Comparison of ENCODE assay signal across 8 cellular contexts in genomic region chrX:1453951-1454785, GRCh38. TPM values are rescaled to one million over a fixed set of nuclear protein-coding genes. Genes with fewer than 3 reads are reported as not detected.
DNase-seq lines count a peak whose midpoint lies in the region; ATAC-seq and TF ChIP-seq lines count a peak whose summit lies in the region.

No MANE protein-coding gene starts in this region.

- H2AFZ ChIP-seq in parathyroid adenoma, result peak overlapping the region; percentile 33

- H3K27me3 ChIP-seq in CD8-positive, alpha-beta T cell (ENCODE audit: insufficient read depth, low read length), result no peaks in the 10 kb centered on the region
- H3K27me3 ChIP-seq in parathyroid adenoma (ENCODE audit: control insufficient read depth, insufficient read depth, low read length), result no peaks in the 10 kb centered on the region

- POLR2A ChIA-PET in CD8-positive, alpha-beta T cell (lab: Charles Lee), result no interaction called here

- intact Hi-C loops in CD8-positive, alpha-beta T cell (cut with DNase I, micrococcal nuclease), result loop anchor here (1.0 to 10.0 kb wide), 20 partner anchors 9 to 1237 kb away; partner anchors contain the start of genes AKAP17A (in 2 of the 2), CD99 (in 2 of the 2), P2RY8 (in 2 of the 2) and SLC25A6 (in 2 of the 2)

- peaks cover 3% of the 10 kb centered on the region for H3K9me3 Mint-ChIP-seq in CD8-positive, alpha-beta T cell
- peaks cover 7% of the 10 kb centered on the region for H3K9me3 Mint-ChIP-seq in activated T-cell treated with anti-CD3 and anti-CD28 coated beads, Interleukin-2, amount 50 U/mL, for 24 hours
- peaks cover 3% of the 10 kb centered on the region for H3K9me3 Mint-ChIP-seq in type B pancreatic cell

- H3K27ac ChIP-seq in CD8-positive, alpha-beta T cell (ENCODE audit: low read depth, low read length), result peak overlapping the region; percentile 41
- no peak overlapping the region for H3K27ac ChIP-seq in parathyroid adenoma

- peaks cover 41% of the 10 kb centered on the region for H3K4me1 ChIP-seq in CD8-positive, alpha-beta T cell (ENCODE audit: insufficient read depth, low read length)
- H3K4me1 ChIP-seq in parathyroid adenoma, result no peaks in the 10 kb centered on the region

- CTCF ChIA-PET in CD8-positive, alpha-beta T cell (lab: Charles Lee), result no interaction called here

- H3K4me2 ChIP-seq in parathyroid adenoma (ENCODE audit: low read length), result peak overlapping the region; percentile 53

- peaks cover 11% of the 10 kb centered on the region for H3K79me2 ChIP-seq in parathyroid adenoma

- peak; percentile 87 to 97 (median 91) for DNase-seq in CD8-positive, alpha-beta T cell
- DNase-seq in LHCN-M2 (ENCODE audit: low read depth) (peak; percentile 71), foreskin fibroblast (peak; percentile 61 to 91), type B pancreatic cell (ENCODE audit: extremely low spot score, unreplicated experiment) (peak; percentile 91), MV-4-11 (lab: John Stamatoyannopoulos, UW) (no peak)
- DNase-seq in activated T-cell treated with anti-CD3 and anti-CD28 coated beads, Interleukin-2, amount 50 U/mL, for 24 hours, result peak; percentile 98

- peak overlapping the region; percentile 40 for H3K4me3 ChIP-seq in CD8-positive, alpha-beta T cell (ENCODE audit: low read depth, low read length)
- peak overlapping the region; percentile 46 to 65 for H3K4me3 ChIP-seq in foreskin fibroblast (ENCODE audit: low read depth in 1 of 2, low read length in 2 of 2)
- no peak overlapping the region for H3K4me3 ChIP-seq in parathyroid adenoma (ENCODE audit: low read depth, low read length)

- no peak overlapping the region for H3K9ac ChIP-seq in parathyroid adenoma

- peak; percentile 98 for TF ChIP-seq CTCF in CD8-positive, alpha-beta T cell (IDR thresholded peaks at IDR 0.05)
- TF ChIP-seq CTCF in foreskin fibroblast (IDR thresholded peaks at IDR 0.05; ENCODE audit: low read depth, low read length) (peak; percentile 95), parathyroid adenoma (IDR thresholded peaks at IDR 0.05) (peak; percentile 89), type B pancreatic cell (conservative IDR thresholded peaks at IDR 0.05) (peak; percentile 97)

- no peaks in the 10 kb centered on the region for H3K36me3 ChIP-seq in CD8-positive, alpha-beta T cell (ENCODE audit: insufficient read depth, low read length)
- no peaks in the 10 kb centered on the region for H3K36me3 ChIP-seq in parathyroid adenoma (ENCODE audit: control insufficient read depth, insufficient read depth, low read length)

- H3K36me3 Mint-ChIP-seq in CD8-positive, alpha-beta T cell, result peaks cover 7% of the 10 kb centered on the region
- peaks cover 11% of the 10 kb centered on the region for H3K36me3 Mint-ChIP-seq in activated T-cell treated with anti-CD3 and anti-CD28 coated beads, Interleukin-2, amount 50 U/mL, for 24 hours (ENCODE audit: low read depth)
- H3K36me3 Mint-ChIP-seq in type B pancreatic cell, result peaks cover 13% of the 10 kb centered on the region

- H3K27ac Mint-ChIP-seq in CD8-positive, alpha-beta T cell, result peak overlapping the region; percentile 82
- H3K27ac Mint-ChIP-seq in activated T-cell treated with anti-CD3 and anti-CD28 coated beads, Interleukin-2, amount 50 U/mL, for 24 hours, result peak overlapping the region; percentile 83
- no peak overlapping the region for H3K27ac Mint-ChIP-seq in type B pancreatic cell

- H3K4me1 Mint-ChIP-seq in CD8-positive, alpha-beta T cell (ENCODE audit: low read depth), result peaks cover 22% of the 10 kb centered on the region
- peaks cover 22% of the 10 kb centered on the region for H3K4me1 Mint-ChIP-seq in activated T-cell treated with anti-CD3 and anti-CD28 coated beads, Interleukin-2, amount 50 U/mL, for 24 hours (ENCODE audit: low read depth)
- peaks cover 4% of the 10 kb centered on the region for H3K4me1 Mint-ChIP-seq in type B pancreatic cell (ENCODE audit: unreplicated experiment)

- peak overlapping the region; percentile 74 for H3K4me3 Mint-ChIP-seq in CD8-positive, alpha-beta T cell
- peak overlapping the region; percentile 66 for H3K4me3 Mint-ChIP-seq in activated T-cell treated with anti-CD3 and anti-CD28 coated beads, Interleukin-2, amount 50 U/mL, for 24 hours
- peak overlapping the region; percentile 71 for H3K4me3 Mint-ChIP-seq in type B pancreatic cell

- no peaks in the 10 kb centered on the region for H3K9me3 ChIP-seq in CD8-positive, alpha-beta T cell (ENCODE audit: low read length)
- H3K9me3 ChIP-seq in parathyroid adenoma (ENCODE audit: control insufficient read depth, low read length), result no peaks in the 10 kb centered on the region

- no peaks in the 10 kb centered on the region for H3K27me3 Mint-ChIP-seq in CD8-positive, alpha-beta T cell (ENCODE audit: low read depth)
- no peaks in the 10 kb centered on the region for H3K27me3 Mint-ChIP-seq in activated T-cell treated with anti-CD3 and anti-CD28 coated beads, Interleukin-2, amount 50 U/mL, for 24 hours
- H3K27me3 Mint-ChIP-seq in type B pancreatic cell, result peaks cover 13% of the 10 kb centered on the region

- ATAC-seq in CD8-positive, alpha-beta T cell, result peak; percentile 33
- peak; percentile 33 for ATAC-seq in GM21576 (IDR thresholded peaks at IDR 0.05; ENCODE audit: unreplicated experiment)

RNA-seq across cellular contexts. Expression of gene ASMTL, which starts 1.5 kb away (rescaled TPM):
- total RNA-seq in CD8-positive, alpha-beta T cell, result 10 to 100 TPM; 55.4 to 66.8 TPM
- total RNA-seq in LHCN-M2 (2014; rRNA removed) (11.5 and 15.1 TPM in 2 replicates), type B pancreatic cell (ENCODE audit: low replicate concordance) (20.2 and 31.5 TPM in 2 replicates)
- polyA plus RNA-seq in LHCN-M2 (2012), result 28.1 TPM
